Comparison of ENCODE assay signal across 12 cellular contexts in genomic region chr18:58635891-58636290, GRCh38. TPM values are rescaled to one million over a fixed set of nuclear protein-coding genes. Genes with fewer than 3 reads are reported as not detected.
DNase-seq lines count a peak whose midpoint lies in the region; ATAC-seq and TF ChIP-seq lines count a peak whose summit lies in the region.
"Had no signal": no experiment of that assay in that cellular context is flagged by ENCODE, and none has a peak within 500 bp of the region (broad histone marks: within the 10 kb centered on the region; RNA-seq: fewer than 3 reads in every experiment).

No MANE protein-coding gene starts in this region.

- H3K79me2 ChIP-seq in GM23248 (ENCODE audit: insufficient read depth) (no peaks in the 10 kb centered on the region), PC-9 (ENCODE audit: low read depth) (no peaks in the 10 kb centered on the region)

- TF ChIP-seq CTCF in PC-9 (conservative IDR thresholded peaks at IDR 0.05), result no peak

- H2AFZ ChIP-seq in GM23248 (no peak overlapping the region), PC-9 (peak overlapping the region; percentile 58; the same call in 1 of the 2 replicates)

- no peaks in the 10 kb centered on the region for H3K9me3 Mint-ChIP-seq in stimulated activated effector memory CD8-positive, alpha-beta T cell treated with anti-CD3 and anti-CD28 coated beads, Interleukin-12 subunit alpha, Interleukin-12 subunit beta, amount 100 ng/mL, for 72 hours

- no peak overlapping the region for H3K9ac ChIP-seq in GM23248

- H3K27me3 ChIP-seq in GM23248 (replicated peaks; ENCODE audit: insufficient read depth) (no peaks in the 10 kb centered on the region), PC-9 (ENCODE audit: insufficient read depth, low read depth) (no peaks in the 10 kb centered on the region), SJCRH30 (no peaks in the 10 kb centered on the region)
- H3K27me3 ChIP-seq: heart left ventricle, spleen had no signal

- peaks cover 17% of the 10 kb centered on the region for H3K4me1 Mint-ChIP-seq in stimulated activated effector memory CD8-positive, alpha-beta T cell treated with anti-CD3 and anti-CD28 coated beads, Interleukin-12 subunit alpha, Interleukin-12 subunit beta, amount 100 ng/mL, for 72 hours

- DNase-seq in GM23248, result peak; percentile 76
- no peak for DNase-seq in PC-9
- peak; percentile 25 to 40 for DNase-seq in erythroblast (lab: John Stamatoyannopoulos, UW)
- no peak for DNase-seq in stimulated activated effector memory CD8-positive, alpha-beta T cell treated with anti-CD3 and anti-CD28 coated beads, Interleukin-12 subunit alpha, Interleukin-12 subunit beta, amount 100 ng/mL, for 72 hours (ENCODE audit: low spot score in 2 of 2)
- no peak for DNase-seq in NCI-H345 treated with DMSO at 0.1 percent for 48 hours (lab: John Stamatoyannopoulos, UW; ENCODE audit: unreplicated experiment)
- DNase-seq in SJCRH30, result no peak
- DNase-seq in stimulated activated CD4-positive, alpha-beta T cell treated with anti-CD3 and anti-CD28 coated beads, Interleukin-12 subunit alpha, Interleukin-12 subunit beta, amount 100 ng/mL, for 4 hours, result no peak
- DNase-seq: activated CD8-positive, alpha-beta memory T cell treated with anti-CD3 and anti-CD28 coated beads, Interleukin-2, amount 10 ng/mL, durations not matched to agents 7 days and 5 days; H7; heart left ventricle; NCI-H1105 treated with DMSO at 0.1 percent for 48 hours; spleen had no signal

- peaks cover 41% of the 10 kb centered on the region for H3K4me1 ChIP-seq in GM23248 (ENCODE audit: insufficient read depth)
- H3K4me1 ChIP-seq in PC-9 (replicated peaks; ENCODE audit: insufficient read depth), result peaks cover 47% of the 10 kb centered on the region
- H3K4me1 ChIP-seq in SJCRH30, result no peaks in the 10 kb centered on the region

- H3K4me3 Mint-ChIP-seq in stimulated activated effector memory CD8-positive, alpha-beta T cell treated with anti-CD3 and anti-CD28 coated beads, Interleukin-12 subunit alpha, Interleukin-12 subunit beta, amount 100 ng/mL, for 72 hours, result no peak overlapping the region
- H3K4me3 Mint-ChIP-seq: activated CD8-positive, alpha-beta memory T cell treated with anti-CD3 and anti-CD28 coated beads, Interleukin-2, amount 10 ng/mL, durations not matched to agents 7 days and 5 days had no signal

- in situ Hi-C loops in GM23248 (cut with MboI), result no loop called here

- WGBS in GM23248 (ENCODE audit: low coverage in 1 of 2, low lambda C conversion rate in 2 of 2, missing lambda C conversion rate in 2 of 2), 2 experiments, result 33 to 39% methylated on average over 4 of the region's 4 CpGs

- no peak for TF ChIP-seq POLR2A in erythroblast (IDR thresholded peaks at IDR 0.05; ENCODE audit: low read length)

- ATAC-seq in stimulated activated effector memory CD8-positive, alpha-beta T cell treated with anti-CD3 and anti-CD28 coated beads, Interleukin-12 subunit alpha, Interleukin-12 subunit beta, amount 100 ng/mL, for 72 hours, result peak; percentile 43
- ATAC-seq: activated CD8-positive, alpha-beta memory T cell treated with anti-CD3 and anti-CD28 coated beads, Interleukin-2, amount 10 ng/mL, durations not matched to agents 7 days and 5 days had no signal

- H3K36me3 ChIP-seq in GM23248 (ENCODE audit: low read depth) (no peaks in the 10 kb centered on the region), PC-9 (ENCODE audit: low read depth) (no peaks in the 10 kb centered on the region), SJCRH30 (no peaks in the 10 kb centered on the region)
- H3K36me3 ChIP-seq: heart left ventricle, spleen had no signal

- no peak overlapping the region for H3K27ac Mint-ChIP-seq in stimulated activated effector memory CD8-positive, alpha-beta T cell treated with anti-CD3 and anti-CD28 coated beads, Interleukin-12 subunit alpha, Interleukin-12 subunit beta, amount 100 ng/mL, for 72 hours
- H3K27ac Mint-ChIP-seq: activated CD8-positive, alpha-beta memory T cell treated with anti-CD3 and anti-CD28 coated beads, Interleukin-2, amount 10 ng/mL, durations not matched to agents 7 days and 5 days had no signal

- H3K36me3 Mint-ChIP-seq in stimulated activated effector memory CD8-positive, alpha-beta T cell treated with anti-CD3 and anti-CD28 coated beads, Interleukin-12 subunit alpha, Interleukin-12 subunit beta, amount 100 ng/mL, for 72 hours, result no peaks in the 10 kb centered on the region

- intact Hi-C loops in PC-9 (cut with micrococcal nuclease; ENCODE audit: unreplicated experiment), result no loop called here

- no peak overlapping the region for H3K4me3 ChIP-seq in GM23248
- H3K4me3 ChIP-seq in PC-9, result no peak overlapping the region
- H3K4me3 ChIP-seq in SJCRH30, result no peak overlapping the region
- H3K4me3 ChIP-seq: heart left ventricle, spleen had no signal

- POLR2A ChIA-PET in PC-9 (lab: Charles Lee; ENCODE audit: unreplicated experiment), result interaction anchor here (0.8 kb wide), 1 partner anchor 94 kb away, joined by 5 read pairs; no protein-coding TSS in a partner anchor

- H4K20me1 ChIP-seq in GM23248 (ENCODE audit: insufficient read depth) (no peaks in the 10 kb centered on the region), PC-9 (ENCODE audit: insufficient read depth) (no peaks in the 10 kb centered on the region)

- H3K27ac ChIP-seq in GM23248 (no peak overlapping the region), PC-9 (peak overlapping the region; percentile 27; the same call in 1 of the 2 replicates), SJCRH30 (no peak overlapping the region)
- H3K27ac ChIP-seq: heart left ventricle, spleen had no signal

- CTCF ChIA-PET in PC-9 (lab: Charles Lee), result no interaction called here

- H3F3A ChIP-seq in GM23248 (ENCODE audit: insufficient read depth) (peaks cover 21% of the 10 kb centered on the region), PC-9 (ENCODE audit: insufficient read depth, low read depth) (peaks cover 27% of the 10 kb centered on the region; the same call in 1 of the 2 replicates)

- no peaks in the 10 kb centered on the region for H3K9me2 ChIP-seq in GM23248 (ENCODE audit: insufficient read depth)
- H3K9me2 ChIP-seq in PC-9 (ENCODE audit: insufficient read depth), result no peaks in the 10 kb centered on the region

- no peaks in the 10 kb centered on the region for H3K9me3 ChIP-seq in GM23248 (ENCODE audit: low read depth)
- H3K9me3 ChIP-seq in PC-9 (ENCODE audit: insufficient read depth, low read depth), result no peaks in the 10 kb centered on the region
- H3K9me3 ChIP-seq in SJCRH30 (replicated peaks), result no peaks in the 10 kb centered on the region
- H3K9me3 ChIP-seq: heart left ventricle, spleen had no signal

- H3K4me2 ChIP-seq in GM23248 (ENCODE audit: unreplicated experiment) (no peak overlapping the region), PC-9 (peak overlapping the region; percentile 25; the same call in 1 of the 2 replicates)

- no TSS peak for BruUV-seq in PC-9 (replicated peaks; lab: Mats Ljungman, UMichigan)

RNA-seq across cellular contexts. Expression of gene ALPK2, which starts 7.0 kb away (rescaled TPM):
- 85.0 and 98.6 TPM in 2 replicates for total RNA-seq in GM23248 (2014; rRNA removed; shearing (Covaris generic))
- 41.2 and 55.1 TPM in 2 replicates for polyA plus RNA-seq in GM23248 (2016; fragmentation: Nextera tagmentation; extraction: Ambion mirVana)
- 0.10 and 0.28 TPM in 2 replicates for total RNA-seq in PC-9 (2021)
- total RNA-seq in SJCRH30 (2014; rRNA removed; shearing (Covaris generic)), result 1.2 and 1.4 TPM in 2 replicates

RNA-seq across cellular contexts. Expression of gene MALT1, which starts 35.4 kb away (rescaled TPM):
- 42.5 and 44.0 TPM in 2 replicates for total RNA-seq in GM23248 (2014; rRNA removed; shearing (Covaris generic))
- 10.9 and 12.6 TPM in 2 replicates for polyA plus RNA-seq in GM23248 (2016; fragmentation: Nextera tagmentation; extraction: Ambion mirVana)
- 19.0 and 19.6 TPM in 2 replicates for total RNA-seq in PC-9 (2021)
- total RNA-seq in SJCRH30 (2014; rRNA removed; shearing (Covaris generic)), result 12.2 TPM in 2 replicates

Comparison
In these comparisons a context has a peak if more than half of its experiments do, and no peak if none do; other contexts are left out.
1. DNase-seq: peak in GM23248 (single experiment) and erythroblast (2 of 2); none in PC-9 (0 of 2), stimulated activated effector memory CD8-positive, alpha-beta T cell treated with anti-CD3 and anti-CD28 coated beads, Interleukin-12 subunit alpha, Interleukin-12 subunit beta, amount 100 ng/mL, for 72 hours (0 of 2), NCI-H345 treated with DMSO at 0.1 percent for 48 hours (single experiment), SJCRH30 (0 of 2) and stimulated activated CD4-positive, alpha-beta T cell treated with anti-CD3 and anti-CD28 coated beads, Interleukin-12 subunit alpha, Interleukin-12 subunit beta, amount 100 ng/mL, for 4 hours (single experiment).
2. RNA of gene ALPK2, which starts 7.0 kb away (total RNA-seq): 85.0 to 98.6 TPM in GM23248; 1.2 to 1.4 TPM in SJCRH30 and 0.10 to 0.28 TPM in PC-9; every median in the first group is over 10 times any median in the second.